In genomic region chr6:107819976-107820551, GRCh38 we compare ENCODE assay signal across 8 cellular contexts. TPM values are rescaled to one million over a fixed set of nuclear protein-coding genes. Genes with fewer than 3 reads are reported as not detected.
DNase-seq lines count a peak whose midpoint lies in the region; ATAC-seq and TF ChIP-seq lines count a peak whose summit lies in the region.

No MANE protein-coding gene starts in this region.

- peaks cover 9% of the 10 kb centered on the region for H3K36me3 Mint-ChIP-seq in memory B cell

- ATAC-seq in Right ventricle myocardium inferior, result no peak
- no peak for ATAC-seq in memory B cell (ENCODE audit: low read depth)
- peak; percentile 19 for ATAC-seq in upper lobe of right lung
- no peak for ATAC-seq in left lobe of liver

- intact Hi-C loops in Right ventricle myocardium inferior (cut with DNase I), result no loop called here
- intact Hi-C loops in upper lobe of right lung (cut with DNase I), result no loop called here

- H3K27ac ChIP-seq in cardiac muscle cell (no peak overlapping the region), upper lobe of right lung (no peak overlapping the region)

- H3K4me3 ChIP-seq in cardiac muscle cell (no peak overlapping the region), upper lobe of right lung (peak overlapping the region; percentile 25)

- no peaks in the 10 kb centered on the region for H3K9me3 Mint-ChIP-seq in memory B cell

- no peaks in the 10 kb centered on the region for H3K9me3 ChIP-seq in cardiac muscle cell (ENCODE audit: low read depth)
- no peaks in the 10 kb centered on the region for H3K9me3 ChIP-seq in upper lobe of right lung

- H3K4me1 ChIP-seq in cardiac muscle cell (ENCODE audit: low read depth) (peaks cover 21% of the 10 kb centered on the region), upper lobe of right lung (peaks cover 12% of the 10 kb centered on the region)

- DNase-seq in cardiac muscle cell (ENCODE audit: low read depth in 1 of 2, low spot score in 1 of 2), result peak; percentile 5 to 40
- no peak for DNase-seq in Right ventricle myocardium inferior (ENCODE audit: missing footprints)
- peak; percentile 23 for DNase-seq in astrocyte of the hippocampus (ENCODE audit: low read depth, low spot score)
- DNase-seq in memory B cell (ENCODE audit: low spot score in 2 of 2), result no peak
- DNase-seq in upper lobe of right lung, result no peak
- no peak for DNase-seq in DMS153 (lab: John Stamatoyannopoulos, UW)
- DNase-seq in T-helper 9 cell, result no peak
- DNase-seq in left lobe of liver (ENCODE audit: low spot score), result no peak

- peaks cover 55% of the 10 kb centered on the region for H3K4me1 Mint-ChIP-seq in memory B cell

- H3K4me3 Mint-ChIP-seq in memory B cell, result peak overlapping the region; percentile 54

- peak overlapping the region; percentile 98 for H3K27ac Mint-ChIP-seq in memory B cell

- TF ChIP-seq CTCF in cardiac muscle cell (IDR thresholded peaks at IDR 0.05; ENCODE audit: low read depth, low read length) (no peak), upper lobe of right lung (IDR thresholded peaks at IDR 0.05) (no peak)

- no peaks in the 10 kb centered on the region for H3K27me3 ChIP-seq in cardiac muscle cell
- peaks cover 11% of the 10 kb centered on the region for H3K27me3 ChIP-seq in upper lobe of right lung

- no peaks in the 10 kb centered on the region for H3K27me3 Mint-ChIP-seq in memory B cell

- H3K36me3 ChIP-seq in cardiac muscle cell (no peaks in the 10 kb centered on the region), upper lobe of right lung (no peaks in the 10 kb centered on the region)

RNA-seq across cellular contexts. Expression of gene SCML4, which starts 4.0 kb away (rescaled TPM):
- not detected in 2 replicates for total RNA-seq in cardiac muscle cell
- not detected in 2 replicates for polyA plus RNA-seq in cardiac muscle cell
- 0.11 TPM for total RNA-seq in Right ventricle myocardium inferior
- 4.3 TPM for total RNA-seq in upper lobe of right lung
- total RNA-seq in left lobe of liver, result 1.1 TPM

Comparison
In these comparisons a context has a peak if more than half of its experiments do, and no peak if none do; other contexts are left out.
1. DNase-seq: peak in cardiac muscle cell (2 of 2) and astrocyte of the hippocampus (single experiment); none in Right ventricle myocardium inferior (single experiment), memory B cell (0 of 2), upper lobe of right lung (single experiment), DMS153 (single experiment), T-helper 9 cell (single experiment) and left lobe of liver (single experiment).